Comparison of ENCODE assay signal across 22 cellular contexts in the genomic region with DNA sequence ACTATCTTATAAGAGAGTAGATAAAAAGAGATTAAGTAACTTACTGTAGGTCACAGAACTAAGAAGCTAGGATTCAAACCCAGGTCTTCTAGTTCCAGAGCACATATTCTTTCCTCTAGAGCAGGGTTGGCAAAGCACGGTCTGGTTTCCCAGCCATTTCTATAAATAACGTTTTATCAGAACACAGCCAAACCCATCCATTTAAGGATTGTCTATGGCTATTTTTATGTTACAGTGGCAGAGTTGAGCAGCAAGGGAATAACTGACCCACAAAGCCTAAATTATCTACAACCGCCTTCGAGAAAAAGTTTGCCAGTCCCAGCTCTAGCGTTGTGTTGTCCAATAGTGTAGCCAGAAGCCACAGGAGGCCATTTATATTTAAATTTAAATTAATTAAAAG. TPM values are rescaled to one million over a fixed set of nuclear protein-coding genes. Genes with fewer than 3 reads are reported as not detected.
"Had no signal": no experiment of that assay in that cellular context is flagged by ENCODE, and none has a peak within 500 bp of the region (broad histone marks: within the 10 kb centered on the region; RNA-seq: fewer than 3 reads in every experiment).

No MANE protein-coding gene starts in this region.

- H3K4me2 ChIP-seq: smooth muscle cell had no signal

- H3K27ac ChIP-seq: brain microvascular endothelial cell, sigmoid colon, transverse colon had no signal

- H3K4me3 ChIP-seq: sigmoid colon, smooth muscle cell, transverse colon had no signal

- H3K4me1 ChIP-seq: transverse colon had no signal

- DNase-seq: activated CD4-positive, alpha-beta T cell treated with anti-CD3 and anti-CD28 coated beads for 36 hours; activated CD4-positive, CD25-positive, alpha-beta regulatory T cell; activated CD8-positive, alpha-beta memory T cell treated with anti-CD3 and anti-CD28 coated beads, Interleukin-2, amount 10 ng/mL, durations not matched to agents 7 days and 5 days; activated CD8-positive, alpha-beta T cell treated with anti-CD3 and anti-CD28 coated beads, Interleukin-2, amount 10 ng/mL, durations not matched to agents 7 days and 5 days; activated effector memory CD4-positive, alpha-beta T cell treated with Interleukin-2 at 50 U/mL for 16 hours; activated naive CD4-positive, alpha-beta T cell treated with Interleukin-2 at 50 U/mL for 16 hours; brain microvascular endothelial cell; cortex of kidney; endodermal cell; foreskin fibroblast; head of caudate nucleus; sigmoid colon; stimulated activated CD4-positive, alpha-beta T cell treated with anti-CD3 and anti-CD28 coated beads, Interleukin-1b, Interleukin-23, amount 100 ng/mL, for 48 hours; stimulated activated CD4-positive, alpha-beta T cell treated with anti-CD3 and anti-CD28 coated beads, Interleukin-4, amount 100 ng/mL, for 4 hours; stimulated activated CD8-positive, alpha-beta memory T cell treated with anti-CD3 and anti-CD28 coated beads, Interleukin-4, amount 100 ng/mL, for 48 hours; stimulated activated naive CD8-positive, alpha-beta T cell treated with anti-CD3 and anti-CD28 coated beads, Interleukin-15, amount 100 ng/mL, for 72 hours; transverse colon had no signal

- H3K27me3 ChIP-seq: brain microvascular endothelial cell, sigmoid colon, transverse colon had no signal

- H3K9me3 ChIP-seq: sigmoid colon, transverse colon had no signal

- H3K36me3 ChIP-seq: brain microvascular endothelial cell, sigmoid colon had no signal

- ATAC-seq: activated CD4-positive, alpha-beta T cell treated with anti-CD3 and anti-CD28 coated beads for 36 hours; activated CD8-positive, alpha-beta memory T cell treated with anti-CD3 and anti-CD28 coated beads, Interleukin-2, amount 10 ng/mL, durations not matched to agents 7 days and 5 days; activated CD8-positive, alpha-beta T cell treated with anti-CD3 and anti-CD28 coated beads, Interleukin-2, amount 10 ng/mL, durations not matched to agents 7 days and 5 days; esophagus mucosa; left lobe of liver; stimulated activated memory B cell treated with anti-CD40 and anti-IgM and Interleukin-4, amounts not matched to agents 10 μg/mL and 1 μg/mL and 100 μg/mL, for 72 hours; stimulated activated naive CD8-positive, alpha-beta T cell treated with anti-CD3 and anti-CD28 coated beads, Interleukin-15, amount 100 ng/mL, for 72 hours had no signal

RNA-seq across cellular contexts. Expression of a gene that starts 7.5 kb away (rescaled TPM):
- total RNA-seq: activated CD8-positive, alpha-beta memory T cell treated with anti-CD3 and anti-CD28 coated beads, Interleukin-2, amount 10 ng/mL, durations not matched to agents 7 days and 5 days; activated CD8-positive, alpha-beta T cell treated with anti-CD3 and anti-CD28 coated beads, Interleukin-2, amount 10 ng/mL, durations not matched to agents 7 days and 5 days had no signal

RNA-seq across cellular contexts. Expression of a gene that starts 44.9 kb away (rescaled TPM):
- total RNA-seq: activated CD4-positive, alpha-beta T cell treated with anti-CD3 and anti-CD28 coated beads for 36 hours; activated CD8-positive, alpha-beta memory T cell treated with anti-CD3 and anti-CD28 coated beads, Interleukin-2, amount 10 ng/mL, durations not matched to agents 7 days and 5 days; activated CD8-positive, alpha-beta T cell treated with anti-CD3 and anti-CD28 coated beads, Interleukin-2, amount 10 ng/mL, durations not matched to agents 7 days and 5 days; T-helper 1 cell treated with Interleukin-12 subunit alpha and Interleukin-12 subunit beta and Interleukin-4 antibody, amounts not matched to agents 30 ng/mL and 1 ng/mL, for 36 hours had no signal
